9 cellular contexts compared by ENCODE assay signal in the genomic region with DNA sequence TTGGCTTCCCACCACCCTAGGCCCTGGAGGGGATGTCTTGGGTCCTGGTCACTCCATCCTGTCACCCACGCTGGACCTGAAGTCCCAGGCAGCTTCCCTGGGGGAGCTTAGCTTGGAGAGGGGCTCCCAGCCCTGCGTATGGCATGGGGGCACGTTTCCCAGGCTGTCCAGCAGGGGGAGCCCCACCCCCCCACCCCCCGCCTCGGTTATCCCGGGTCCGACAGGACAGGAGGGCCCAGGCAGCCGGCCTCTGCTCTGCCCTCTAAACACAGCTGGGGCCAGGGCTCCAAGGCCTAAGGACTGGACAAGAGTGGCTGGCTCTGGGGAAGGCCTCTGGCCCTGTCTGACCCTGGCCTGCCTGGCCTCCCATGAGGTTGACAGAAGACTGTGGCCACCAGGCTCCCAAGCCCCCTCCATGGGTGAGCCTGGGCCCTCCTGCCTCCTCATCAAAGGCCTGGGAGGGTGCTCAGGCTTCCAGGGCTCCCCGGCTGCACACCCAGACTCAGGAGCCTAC.
DNase-seq lines count a peak whose midpoint lies in the region; ATAC-seq, FAIRE-seq and TF ChIP-seq lines count a peak whose summit lies in the region.
"Had no signal": no experiment of that assay in that cellular context is flagged by ENCODE, and none has a peak within 500 bp of the region (broad histone marks: within the 10 kb centered on the region; RNA-seq: fewer than 3 reads in every experiment).

No MANE protein-coding gene starts in this region.

- peaks cover 6% of the 10 kb centered on the region for H3K27me3 Mint-ChIP-seq in activated CD8-positive, alpha-beta T cell treated with anti-CD3 and anti-CD28 coated beads, Interleukin-2, amount 10 ng/mL, durations not matched to agents 7 days and 5 days (ENCODE audit: low read depth)
- H3K27me3 Mint-ChIP-seq: activated naive CD8-positive, alpha-beta T cell had no signal

- H3K4me1 ChIP-seq in BLaER1, result peaks cover 79% of the 10 kb centered on the region
- no peaks in the 10 kb centered on the region for H3K4me1 ChIP-seq in right lobe of liver

- H3K4me3 ChIP-seq in BLaER1, result no peak overlapping the region
- H3K4me3 ChIP-seq in right lobe of liver, result no peak overlapping the region
- H3K4me3 ChIP-seq in lower leg skin (ENCODE audit: low read depth, poor library complexity, severe bottlenecking), result no peak overlapping the region

- no peak for FAIRE-seq in GM19239 (lab: Jason Lieb, UNC)

- no peaks in the 10 kb centered on the region for H3K9me3 ChIP-seq in BLaER1
- no peaks in the 10 kb centered on the region for H3K9me3 ChIP-seq in right lobe of liver

- no peak overlapping the region for H3K9ac ChIP-seq in BLaER1

- H3K4me2 ChIP-seq in BLaER1, result peak overlapping the region; percentile 81

- POLR2A ChIA-PET in activated CD8-positive, alpha-beta T cell treated with anti-CD3 and anti-CD28 coated beads, Interleukin-2, amount 10 ng/mL, durations not matched to agents 7 days and 5 days (lab: Charles Lee), result no interaction called here

- no peaks in the 10 kb centered on the region for H3K9me3 Mint-ChIP-seq in activated CD8-positive, alpha-beta T cell treated with anti-CD3 and anti-CD28 coated beads, Interleukin-2, amount 10 ng/mL, durations not matched to agents 7 days and 5 days (ENCODE audit: insufficient read depth)

- TF ChIP-seq POLR2A in right lobe of liver (IDR thresholded peaks at IDR 0.05) (no peak), lower leg skin (IDR thresholded peaks at IDR 0.05) (no peak)

- no peaks in the 10 kb centered on the region for H3K4me1 Mint-ChIP-seq in activated CD8-positive, alpha-beta T cell treated with anti-CD3 and anti-CD28 coated beads, Interleukin-2, amount 10 ng/mL, durations not matched to agents 7 days and 5 days (ENCODE audit: low read depth)

- H4K20me1 ChIP-seq in BLaER1, result no peaks in the 10 kb centered on the region

- ATAC-seq in activated CD8-positive, alpha-beta T cell treated with anti-CD3 and anti-CD28 coated beads, Interleukin-2, amount 10 ng/mL, durations not matched to agents 7 days and 5 days, result no peak
- ATAC-seq in right lobe of liver, result no peak
- ATAC-seq in HG02938 (IDR thresholded peaks at IDR 0.05; ENCODE audit: unreplicated experiment), result no peak
- ATAC-seq in HG02763 (IDR thresholded peaks at IDR 0.05; ENCODE audit: unreplicated experiment), result no peak

- H3K36me3 ChIP-seq in BLaER1 (no peaks in the 10 kb centered on the region), right lobe of liver (no peaks in the 10 kb centered on the region)

- intact Hi-C loops in right lobe of liver (cut with DNase I) (no loop called here), lower leg skin (cut with DNase I; ENCODE audit: low total_unique reads) (no loop called here)

- H3K36me3 Mint-ChIP-seq in activated CD8-positive, alpha-beta T cell treated with anti-CD3 and anti-CD28 coated beads, Interleukin-2, amount 10 ng/mL, durations not matched to agents 7 days and 5 days (ENCODE audit: low read depth), result no peaks in the 10 kb centered on the region
- H3K36me3 Mint-ChIP-seq: activated naive CD8-positive, alpha-beta T cell had no signal

- H3K27ac ChIP-seq in BLaER1 (no peak overlapping the region), right lobe of liver (no peak overlapping the region)

- H3K27me3 ChIP-seq in BLaER1 (no peaks in the 10 kb centered on the region), right lobe of liver (no peaks in the 10 kb centered on the region)

- no peak overlapping the region for H3K27ac Mint-ChIP-seq in activated CD8-positive, alpha-beta T cell treated with anti-CD3 and anti-CD28 coated beads, Interleukin-2, amount 10 ng/mL, durations not matched to agents 7 days and 5 days
- H3K27ac Mint-ChIP-seq: activated naive CD8-positive, alpha-beta T cell had no signal

- no peak overlapping the region for H3K4me3 Mint-ChIP-seq in activated CD8-positive, alpha-beta T cell treated with anti-CD3 and anti-CD28 coated beads, Interleukin-2, amount 10 ng/mL, durations not matched to agents 7 days and 5 days
- H3K4me3 Mint-ChIP-seq: activated naive CD8-positive, alpha-beta T cell had no signal

- DNase-seq in GM19239 (ENCODE audit: insufficient read length, low spot score) (peak; percentile 50), right lobe of liver (no peak), lower leg skin (ENCODE audit: low spot score in 2 of 2) (no peak), C1 segment of cervical spinal cord (lab: John Stamatoyannopoulos, UW) (no peak)
- DNase-seq in activated CD8-positive, alpha-beta T cell treated with anti-CD3 and anti-CD28 coated beads, Interleukin-2, amount 10 ng/mL, durations not matched to agents 7 days and 5 days, result peak; percentile 22

- WGBS in right lobe of liver (ENCODE audit: insufficient coverage, low coverage, low lambda C conversion rate, missing lambda C conversion rate), result 18% methylated on average over 7 of the region's 9 CpGs
- WGBS in lower leg skin, 2 donors, result 44 to 55% methylated on average over 3 to 8 of the region's 9 CpGs

- TF ChIP-seq CTCF in right lobe of liver (IDR thresholded peaks at IDR 0.05) (peak in 3 of 4 donors; percentile 50 to 59 (median 58)), lower leg skin (IDR thresholded peaks at IDR 0.05) (no peak)

- CTCF ChIA-PET in activated CD8-positive, alpha-beta T cell treated with anti-CD3 and anti-CD28 coated beads, Interleukin-2, amount 10 ng/mL, durations not matched to agents 7 days and 5 days (lab: Charles Lee), result interaction anchor here (1.1 to 4.7 kb wide), 2 partner anchors 10 to 105 kb away, joined by 3 to 19 read pairs; a partner anchor contains a TSS

Comparison
In these comparisons a context has a peak if more than half of its experiments do, and no peak if none do; other contexts are left out.
1. DNase-seq: peak in GM19239 (single experiment) and activated CD8-positive, alpha-beta T cell treated with anti-CD3 and anti-CD28 coated beads, Interleukin-2, amount 10 ng/mL, durations not matched to agents 7 days and 5 days (single experiment); none in right lobe of liver (0 of 3), lower leg skin (0 of 2) and C1 segment of cervical spinal cord (0 of 14).
2. CTCF ChIP-seq: peak in right lobe of liver (3 of 4); none in lower leg skin (0 of 3).